Comparison of ENCODE assay signal across 1 cellular context in genomic region chr5:10750909-10751308, GRCh38.
TF ChIP-seq lines count a peak whose summit lies in the region.

No MANE protein-coding gene starts in this region.

TF ChIP-seq in WTC11, 78 proteins besides CTCF, POLR2A, EP300 and RAD21 (continued from another document):
- TF ChIP-seq ZNF396 (CRISPR knock-in tag; IDR thresholded peaks at IDR 0.05; ENCODE audit: borderline replicate concordance) = no peak
- no peak for TF ChIP-seq ZNF416 (CRISPR knock-in tag; IDR thresholded peaks at IDR 0.05)
- no peak for TF ChIP-seq E2F5 (CRISPR knock-in tag; IDR thresholded peaks at IDR 0.05)
- no peak for TF ChIP-seq CDX4 (CRISPR knock-in tag; IDR thresholded peaks at IDR 0.05; ENCODE audit: borderline replicate concordance)
- TF ChIP-seq ERG (CRISPR knock-in tag; IDR thresholded peaks at IDR 0.05) = no peak
- no peak for TF ChIP-seq ZNF425 (CRISPR knock-in tag; conservative IDR thresholded peaks at IDR 0.05)
- TF ChIP-seq, protein P1, sequence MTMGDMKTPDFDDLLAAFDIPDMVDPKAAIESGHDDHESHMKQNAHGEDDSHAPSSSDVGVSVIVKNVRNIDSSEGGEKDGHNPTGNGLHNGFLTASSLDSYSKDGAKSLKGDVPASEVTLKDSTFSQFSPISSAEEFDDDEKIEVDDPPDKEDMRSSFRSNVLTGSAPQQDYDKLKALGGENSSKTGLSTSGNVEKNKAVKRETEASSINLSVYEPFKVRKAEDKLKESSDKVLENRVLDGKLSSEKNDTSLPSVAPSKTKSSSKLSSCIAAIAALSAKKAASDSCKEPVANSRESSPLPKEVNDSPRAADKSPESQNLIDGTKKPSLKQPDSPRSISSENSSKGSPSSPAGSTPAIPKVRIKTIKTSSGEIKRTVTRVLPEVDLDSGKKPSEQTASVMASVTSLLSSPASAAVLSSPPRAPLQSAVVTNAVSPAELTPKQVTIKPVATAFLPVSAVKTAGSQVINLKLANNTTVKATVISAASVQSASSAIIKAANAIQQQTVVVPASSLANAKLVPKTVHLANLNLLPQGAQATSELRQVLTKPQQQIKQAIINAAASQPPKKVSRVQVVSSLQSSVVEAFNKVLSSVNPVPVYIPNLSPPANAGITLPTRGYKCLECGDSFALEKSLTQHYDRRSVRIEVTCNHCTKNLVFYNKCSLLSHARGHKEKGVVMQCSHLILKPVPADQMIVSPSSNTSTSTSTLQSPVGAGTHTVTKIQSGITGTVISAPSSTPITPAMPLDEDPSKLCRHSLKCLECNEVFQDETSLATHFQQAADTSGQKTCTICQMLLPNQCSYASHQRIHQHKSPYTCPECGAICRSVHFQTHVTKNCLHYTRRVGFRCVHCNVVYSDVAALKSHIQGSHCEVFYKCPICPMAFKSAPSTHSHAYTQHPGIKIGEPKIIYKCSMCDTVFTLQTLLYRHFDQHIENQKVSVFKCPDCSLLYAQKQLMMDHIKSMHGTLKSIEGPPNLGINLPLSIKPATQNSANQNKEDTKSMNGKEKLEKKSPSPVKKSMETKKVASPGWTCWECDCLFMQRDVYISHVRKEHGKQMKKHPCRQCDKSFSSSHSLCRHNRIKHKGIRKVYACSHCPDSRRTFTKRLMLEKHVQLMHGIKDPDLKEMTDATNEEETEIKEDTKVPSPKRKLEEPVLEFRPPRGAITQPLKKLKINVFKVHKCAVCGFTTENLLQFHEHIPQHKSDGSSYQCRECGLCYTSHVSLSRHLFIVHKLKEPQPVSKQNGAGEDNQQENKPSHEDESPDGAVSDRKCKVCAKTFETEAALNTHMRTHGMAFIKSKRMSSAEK (CRISPR knock-in tag; IDR thresholded peaks at IDR 0.05; ENCODE audit: borderline replicate concordance) = no peak
- TF ChIP-seq ZNF232 (CRISPR knock-in tag; IDR thresholded peaks at IDR 0.05) = no peak
